1 cellular context compared by ENCODE assay signal in genomic region chr19:38223119-38223523, GRCh38.
TF ChIP-seq lines count a peak whose summit lies in the region.

No MANE protein-coding gene starts in this region.

TF ChIP-seq in GM12878, 131 proteins besides CTCF, POLR2A, EP300 and RAD21:
- TF ChIP-seq SMC3 (IDR thresholded peaks at IDR 0.05; ENCODE audit: borderline replicate concordance, low read length) (no peak), HDGF (IDR thresholded peaks at IDR 0.05) (0 out of 2 replicates have a peak, but pooled peaks have one; percentile 57)
